In genomic region chr5:122156724-122157325, GRCh38 we compare ENCODE assay signal across 8 cellular contexts. TPM values are rescaled to one million over a fixed set of nuclear protein-coding genes. Genes with fewer than 3 reads are reported as not detected.
DNase-seq lines count a peak whose midpoint lies in the region; ATAC-seq and TF ChIP-seq lines count a peak whose summit lies in the region.

No MANE protein-coding gene starts in this region.

- H3K27ac ChIP-seq in liver (ENCODE audit: low read depth in 1 of 2, low read length in 2 of 2) = no peak overlapping the region

- peak; percentile 51 to 73 for TF ChIP-seq RAD21 in liver (IDR thresholded peaks at IDR 0.05)

- peaks cover 0 to 3% (median 0%) of the 10 kb centered on the region in 4 donors for H3K27me3 ChIP-seq in liver (ENCODE audit: control insufficient read depth in 4 of 4, insufficient read depth in 4 of 4, low read length in 3 of 4)

- no peak for TF ChIP-seq CTCF in liver (IDR thresholded peaks at IDR 0.05; ENCODE audit: low read depth, low read length, missing input control)

- DNase-seq in DMS 273 treated with DMSO at 0.1 percent for 48 hours (lab: John Stamatoyannopoulos, UW) (peak; percentile 32), HuH-7 (ENCODE audit: low spot score) (peak; percentile 13), amniotic epithelial cell (ENCODE audit: low read depth) (peak; percentile 64), GM19240 (ENCODE audit: insufficient read length, low spot score) (no peak)
- no peak for DNase-seq in activated CD4-positive, CD25-positive, alpha-beta regulatory T cell treated with anti-CD3 and anti-CD28 coated beads, Interleukin-2, amount 50 U/mL, for 72 hours

- H3K9ac ChIP-seq in liver (ENCODE audit: low read depth in 1 of 2, low read length in 2 of 2) = no peak overlapping the region

- 53% methylated on average over 1 of the region's 1 CpG for WGBS in liver

- no peak overlapping the region for H3K4me3 ChIP-seq in liver (ENCODE audit: low read depth in 1 of 3, low read length in 3 of 3)

- ATAC-seq in HG03460 (IDR thresholded peaks at IDR 0.05; ENCODE audit: unreplicated experiment) = no peak
- ATAC-seq in HG02981 (IDR thresholded peaks at IDR 0.05; ENCODE audit: unreplicated experiment) = no peak

- H3K36me3 ChIP-seq in liver (ENCODE audit: control insufficient read depth in 4 of 4, insufficient read depth in 3 of 4, low read depth in 1 of 4, low read length in 3 of 4) = no peaks in the 10 kb centered on the region

- no peaks in the 10 kb centered on the region for H3K9me3 ChIP-seq in liver (ENCODE audit: control insufficient read depth in 4 of 4, low read length in 3 of 4)

- H3K4me1 ChIP-seq in liver (ENCODE audit: control insufficient read depth in 4 of 4, insufficient read depth in 4 of 4, low read length in 3 of 4) = no peaks in the 10 kb centered on the region

TF ChIP-seq in liver, 16 proteins besides CTCF, POLR2A, EP300 and RAD21:
- TF ChIP-seq HNF4A (conservative IDR thresholded peaks at IDR 0.05) (no peak), GABPA (IDR thresholded peaks at IDR 0.05 in 1 of 2, conservative IDR thresholded peaks at IDR 0.05 in 1 of 2) (no peak), MAX (IDR thresholded peaks at IDR 0.05) (no peak), SP1 (IDR thresholded peaks at IDR 0.05) (no peak), RXRA (IDR thresholded peaks at IDR 0.05) (no peak), JUND (IDR thresholded peaks at IDR 0.05) (no peak), ZBTB33 (IDR thresholded peaks at IDR 0.05) (no peak)

RNA-seq across cellular contexts. Expression of gene ZNF474, which starts 27.5 kb away (rescaled TPM):
- total RNA-seq in liver = under 1 TPM; 0.23 to 0.25 TPM
- polyA plus RNA-seq in liver = under 1 TPM in 1 of 2 donors, not detected in 1; 0.03 TPM

Comparison
In these comparisons a context has a peak if more than half of its experiments do, and no peak if none do; other contexts are left out.
1. DNase-seq: peak in DMS 273 treated with DMSO at 0.1 percent for 48 hours (single experiment), HuH-7 (single experiment) and amniotic epithelial cell (single experiment); none in activated CD4-positive, CD25-positive, alpha-beta regulatory T cell treated with anti-CD3 and anti-CD28 coated beads, Interleukin-2, amount 50 U/mL, for 72 hours (single experiment) and GM19240 (single experiment).